ENCODE assay signal across 8 cellular contexts in genomic region chr9:93133641-93134017, GRCh38. TPM values are rescaled to one million over a fixed set of nuclear protein-coding genes. Genes with fewer than 3 reads are reported as not detected.
DNase-seq lines count a peak whose midpoint lies in the region; ATAC-seq, FAIRE-seq and TF ChIP-seq lines count a peak whose summit lies in the region.

No MANE protein-coding gene starts in this region.

- H3K4me3 ChIP-seq in HUES6 (ENCODE audit: low read depth, low read length) (peak overlapping the region; percentile 81), K562 (peak overlapping the region; percentile 67), iPS-18a (ENCODE audit: low read length) (peak overlapping the region; percentile 69), sigmoid colon (peak overlapping the region; percentile 60 to 97 (median 92))

- CTCF ChIA-PET in K562 (lab: Yijun Ruan, JAX; ENCODE audit: low intra/inter-chr PET ratio) = no interaction called here

- H3K79me2 ChIP-seq in K562 (ENCODE audit: control insufficient read depth, insufficient read depth, low read length) = no peaks in the 10 kb centered on the region; the same call in 2 of the 3 replicates

- H3K36me3 ChIP-seq in HUES6 (ENCODE audit: control insufficient read depth, insufficient read depth, low read length) = no peaks in the 10 kb centered on the region
- no peaks in the 10 kb centered on the region for H3K36me3 ChIP-seq in K562 (ENCODE audit: control insufficient read depth, insufficient read depth, low read length)
- no peaks in the 10 kb centered on the region for H3K36me3 ChIP-seq in iPS-18a (ENCODE audit: control insufficient read depth, low read depth, low read length)
- H3K36me3 ChIP-seq in sigmoid colon = no peaks in the 10 kb centered on the region

- H3K4me1 ChIP-seq in HUES6 (ENCODE audit: control insufficient read depth, insufficient read depth, low read length) (peaks cover 31% of the 10 kb centered on the region), K562 (replicated peaks in 1 of 2; ENCODE audit: control insufficient read depth in 2 of 2, insufficient read depth in 2 of 2, low read length in 2 of 2) (peaks cover 16 to 56% of the 10 kb centered on the region in 2 experiments), iPS-18a (ENCODE audit: control insufficient read depth, low read depth, low read length) (peaks cover 14% of the 10 kb centered on the region), sigmoid colon (peaks cover 0 to 71% (median 64%) of the 10 kb centered on the region in 4 donors)

- BruUV-seq in K562 (replicated peaks; lab: Mats Ljungman, UMichigan) = no TSS peak

- TF ChIP-seq EP300 in K562 (IDR thresholded peaks at IDR 0.05; ENCODE audit: low read length) (no peak), sigmoid colon (IDR thresholded peaks at IDR 0.05) (peak in 1 of 4 donors; percentile 2)

- no peaks in the 10 kb centered on the region for H4K20me1 ChIP-seq in K562 (replicated peaks; ENCODE audit: control insufficient read depth, insufficient read depth, low read length)

- peak overlapping the region; percentile 73 for H3K4me2 ChIP-seq in K562 (ENCODE audit: insufficient read depth, low read length)

- peak; percentile 76 for DNase-seq in D341Med (ENCODE audit: low spot score)
- peak in 4 of 5 donors; percentile 38 to 51 (median 48) for DNase-seq in T-helper 1 cell
- peak; percentile 69 to 77 (median 74) for DNase-seq in K562 (ENCODE audit: extremely low read depth in 1 of 4, low spot score in 3 of 4)
- peak; percentile 95 for DNase-seq in sigmoid colon
- DNase-seq in DMS153 treated with DMSO at 0.1 percent for 48 hours (lab: John Stamatoyannopoulos, UW; ENCODE audit: unreplicated experiment) = no peak

- 1% methylated on average over 20 of the region's 37 CpGs for WGBS in K562 (ENCODE audit: insufficient coverage, low coverage, missing lambda C conversion rate)
- 1% methylated on average over 37 of the region's 37 CpGs for WGBS in sigmoid colon, 2 donors

- FAIRE-seq in K562 (lab: Jason Lieb, UNC) = no peak

- no peak for TF ChIP-seq RAD21 in K562 (CRISPR knock-in tag; conservative IDR thresholded peaks at IDR 0.05 in 1 of 2, IDR thresholded peaks at IDR 0.05 in 1 of 2)

- H3K27ac ChIP-seq in HUES6 (ENCODE audit: low read depth, low read length) = peak overlapping the region; percentile 36; the same call in 1 of the 2 replicates
- peak overlapping the region; percentile 75; the same call in 2 of the 3 replicates for H3K27ac ChIP-seq in K562 (ENCODE audit: extremely low read depth, low read depth, low read length)
- H3K27ac ChIP-seq in iPS-18a (ENCODE audit: low read length) = no peak overlapping the region
- peak overlapping the region; percentile 96 to 100 (median 98) for H3K27ac ChIP-seq in sigmoid colon

- in situ Hi-C loops in K562 (cut with MboI) = no loop called here

- peak; percentile 38 for ATAC-seq in GM21447 (IDR thresholded peaks at IDR 0.05; ENCODE audit: unreplicated experiment)
- ATAC-seq in K562 = peak; percentile 77

- H3K9me1 ChIP-seq in K562 (ENCODE audit: control insufficient read depth, insufficient read depth, low read length) = no peaks in the 10 kb centered on the region

- TF ChIP-seq CTCF in K562 (IDR thresholded peaks at IDR 0.05 in 2 of 3, conservative IDR thresholded peaks at IDR 0.05 in 1 of 3; ENCODE audit: insufficient read depth in 2 of 3, low read depth in 1 of 3, low read length in 3 of 3) = no peak
- no peak for TF ChIP-seq CTCF in sigmoid colon (IDR thresholded peaks at IDR 0.05)

- H3K9ac ChIP-seq in HUES6 (ENCODE audit: low read length) (peak overlapping the region; percentile 69), K562 (ENCODE audit: insufficient read depth in 1 of 2, low read depth in 2 of 2, low read length in 2 of 2) (peak overlapping the region; percentile 66 to 96), iPS-18a (ENCODE audit: low read length) (peak overlapping the region; percentile 43)

- TF ChIP-seq POLR2A in K562 (conservative IDR thresholded peaks at IDR 0.05) = no peak
- TF ChIP-seq POLR2A in sigmoid colon (IDR thresholded peaks at IDR 0.05) = peak in 1 of 2 donors; percentile 33

- H3K27me3 ChIP-seq in HUES6 (ENCODE audit: control insufficient read depth, insufficient read depth, low read length) = peaks cover 11% of the 10 kb centered on the region
- H3K27me3 ChIP-seq in K562 (ENCODE audit: control insufficient read depth in 2 of 2, insufficient read depth in 2 of 2, low read length in 2 of 2) = peaks cover 0 to 14% of the 10 kb centered on the region in 2 experiments; a peak in 2 of 5 replicates
- peaks cover 15% of the 10 kb centered on the region for H3K27me3 ChIP-seq in iPS-18a (ENCODE audit: control insufficient read depth, insufficient read depth, low read length)
- H3K27me3 ChIP-seq in sigmoid colon = no peaks in the 10 kb centered on the region

- H3K9me3 ChIP-seq in HUES6 (ENCODE audit: control insufficient read depth, insufficient read depth, low read depth, low read length) (0 out of 2 replicates have a peak, but pooled peaks cover 2% of the 10 kb centered on the region), K562 (replicated peaks; ENCODE audit: control insufficient read depth, insufficient read depth, low read depth, low read length) (no peaks in the 10 kb centered on the region), iPS-18a (ENCODE audit: control insufficient read depth, low read depth, low read length) (no peaks in the 10 kb centered on the region), sigmoid colon (no peaks in the 10 kb centered on the region)

- POLR2A ChIA-PET in K562 (lab: Yijun Ruan, JAX) = interaction anchor here (0.6 to 1.6 kb wide), 7 partner anchors 8 to 134 kb away, joined by 3 to 5 read pairs (median 4); no protein-coding TSS in a partner anchor

- intact Hi-C loops in K562 (cut with micrococcal nuclease) = no loop called here
- intact Hi-C loops in sigmoid colon (cut with DNase I) = loop anchor here (2.0 to 10.0 kb wide), 3 partner anchors 37 to 129 kb away; partner anchors contain the start of genes CARD19 and WNK2

- peak overlapping the region; percentile 91 for H2AFZ ChIP-seq in K562 (ENCODE audit: low read depth, low read length)

RNA-seq across cellular contexts. Expression of gene NINJ1, which starts 0.4 kb away (rescaled TPM):
- 3.9 and 9.8 TPM in 2 replicates for total RNA-seq in K562 (2011; cell fraction: chromatin; rRNA removed; ENCODE audit: low replicate concordance)
- 5.9 and 7.5 TPM in 2 replicates for total RNA-seq in K562 (2011; cell fraction: nucleolus; rRNA removed)
- total RNA-seq in K562 (2011; cell fraction: nucleoplasm; rRNA removed) = 6.2 and 9.3 TPM in 2 replicates
- total RNA-seq in K562 (2014; rRNA removed) (8.2 and 14.7 TPM in 2 replicates), K562 (2014; rRNA removed; fragmentation: Illumina TruSeq; extraction: Trizol) (0.77 and 1.9 TPM in 2 replicates), K562 (2015; rRNA removed; fragmentation: Illumina TruSeq; extraction: Trizol) (4.8 and 4.9 TPM in 2 replicates), K562 (2021) (8.3 and 8.4 TPM in 2 replicates), sigmoid colon (100 to 1,000 TPM in 1 of 4 donors, 10 to 100 TPM in 3; 56.5 to 116 (median 69.6) TPM)
- polyA plus RNA-seq in K562 (2011; rRNA removed) (3.2 and 5.8 TPM in 2 replicates), K562 (2014; fragmentation: Illumina TruSeq; extraction: Trizol) (7.6 and 10.8 TPM in 2 replicates), K562 (2014; fragmentation: Nextera tagmentation; extraction: Ambion mirVana) (under 1 TPM; 0.13 to 0.94 TPM), K562 (2014; rRNA removed) (8.4 and 10.7 TPM in 2 replicates), sigmoid colon (10 to 100 TPM; 28.9 to 58.7 (median 53.5) TPM)
- 9.7 and 20.4 TPM in 2 replicates for polyA plus RNA-seq in K562 (2011; cell fraction: cytosol; rRNA removed)
- 4.3 and 6.6 TPM in 2 replicates for polyA plus RNA-seq in K562 (2011; cell fraction: nucleus; rRNA removed)
- 9.7 and 34.7 TPM in 2 replicates for polyA plus RNA-seq in K562 (2012)
- polyA minus RNA-seq in K562 (2011; rRNA and poly(A)+ RNA removed) = 1.6 and 2.2 TPM in 2 replicates
- polyA minus RNA-seq in K562 (2011; cell fraction: cytosol; rRNA and poly(A)+ RNA removed) = 2.9 and 7.1 TPM in 2 replicates
- 3.5 and 6.0 TPM in 2 replicates for polyA minus RNA-seq in K562 (2011; cell fraction: nucleus; rRNA and poly(A)+ RNA removed)

RNA-seq across cellular contexts. Expression of gene CARD19, which starts 37.6 kb away (rescaled TPM):
- 5.1 and 21.8 TPM in 2 replicates for total RNA-seq in K562 (2011; cell fraction: chromatin; rRNA removed; ENCODE audit: low replicate concordance)
- total RNA-seq in K562 (2011; cell fraction: nucleolus; rRNA removed) = 24.3 and 26.3 TPM in 2 replicates
- 14.4 and 20.2 TPM in 2 replicates for total RNA-seq in K562 (2011; cell fraction: nucleoplasm; rRNA removed)
- total RNA-seq in K562 (2014; rRNA removed) (34.9 and 35.3 TPM in 2 replicates), K562 (2014; rRNA removed; fragmentation: Illumina TruSeq; extraction: Trizol) (2.7 and 2.9 TPM in 2 replicates), K562 (2015; rRNA removed; fragmentation: Illumina TruSeq; extraction: Trizol) (13.0 and 14.6 TPM in 2 replicates), K562 (2021) (18.6 and 23.4 TPM in 2 replicates), sigmoid colon (10 to 100 TPM; 51.2 to 88.4 (median 85.0) TPM)
- polyA plus RNA-seq in K562 (2011; rRNA removed) (15.9 and 23.7 TPM in 2 replicates), K562 (2014; fragmentation: Illumina TruSeq; extraction: Trizol) (5.3 and 13.8 TPM in 2 replicates), K562 (2014; fragmentation: Nextera tagmentation; extraction: Ambion mirVana) (1 to 10 TPM in 1 of 2 experiments, under 1 TPM in 1; 0.90 to 2.1 TPM), K562 (2014; rRNA removed) (30.7 and 35.3 TPM in 2 replicates), sigmoid colon (10 to 100 TPM; 56.8 to 87.2 (median 66.1) TPM)
- polyA plus RNA-seq in K562 (2011; cell fraction: cytosol; rRNA removed) = 40.2 and 99.4 TPM in 2 replicates
- 36.2 and 60.4 TPM in 2 replicates for polyA plus RNA-seq in K562 (2011; cell fraction: nucleus; rRNA removed)
- polyA plus RNA-seq in K562 (2012) = 19.5 and 30.7 TPM in 2 replicates
- polyA minus RNA-seq in K562 (2011; rRNA and poly(A)+ RNA removed) = 2.4 and 3.3 TPM in 2 replicates
- 4.8 and 7.6 TPM in 2 replicates for polyA minus RNA-seq in K562 (2011; cell fraction: cytosol; rRNA and poly(A)+ RNA removed)
- 7.4 and 8.0 TPM in 2 replicates for polyA minus RNA-seq in K562 (2011; cell fraction: nucleus; rRNA and poly(A)+ RNA removed)

RNA-seq across cellular contexts. Expression of gene WNK2, which starts 50.3 kb away (rescaled TPM):
- total RNA-seq in K562 (2011; cell fraction: chromatin; rRNA removed; ENCODE audit: low replicate concordance) = 5.1 and 9.4 TPM in 2 replicates
- total RNA-seq in K562 (2011; cell fraction: nucleolus; rRNA removed) = 1.5 and 1.6 TPM in 2 replicates
- total RNA-seq in K562 (2011; cell fraction: nucleoplasm; rRNA removed) = 4.0 and 4.5 TPM in 2 replicates
- total RNA-seq in K562 (2014; rRNA removed) (0.64 and 1.9 TPM in 2 replicates), K562 (2014; rRNA removed; fragmentation: Illumina TruSeq; extraction: Trizol) (0.36 and 0.41 TPM in 2 replicates), K562 (2015; rRNA removed; fragmentation: Illumina TruSeq; extraction: Trizol) (0.40 and 0.60 TPM in 2 replicates), K562 (2021) (3.3 TPM in 2 replicates), sigmoid colon (10 to 100 TPM; 16.0 to 95.8 (median 29.0) TPM)
- polyA plus RNA-seq in K562 (2011; rRNA removed) (0.28 and 0.45 TPM in 2 replicates), K562 (2014; fragmentation: Illumina TruSeq; extraction: Trizol) (0.73 and 1.7 TPM in 2 replicates), K562 (2014; fragmentation: Nextera tagmentation; extraction: Ambion mirVana) (not detected), K562 (2014; rRNA removed) (1.4 and 1.8 TPM in 2 replicates), sigmoid colon (10 to 100 TPM; 12.6 to 80.1 (median 19.0) TPM)
- polyA plus RNA-seq in K562 (2011; cell fraction: cytosol; rRNA removed) = 0.15 and 0.75 TPM in 2 replicates
- 0.73 and 2.4 TPM in 2 replicates for polyA plus RNA-seq in K562 (2011; cell fraction: nucleus; rRNA removed)
- polyA plus RNA-seq in K562 (2012) = 1.9 and 2.2 TPM in 2 replicates
- polyA minus RNA-seq in K562 (2011; rRNA and poly(A)+ RNA removed) = 0.27 and 0.77 TPM in 2 replicates
- polyA minus RNA-seq in K562 (2011; cell fraction: cytosol; rRNA and poly(A)+ RNA removed) = 0.67 TPM in 1 of 2 replicates, not detected in the other
- 0.89 and 1.2 TPM in 2 replicates for polyA minus RNA-seq in K562 (2011; cell fraction: nucleus; rRNA and poly(A)+ RNA removed)
